Comparison of ENCODE assay signal across 8 cellular contexts in genomic region chr2:233566141-233566956, GRCh38. TPM values are rescaled to one million over a fixed set of nuclear protein-coding genes. Genes with fewer than 3 reads are reported as not detected.
DNase-seq lines count a peak whose midpoint lies in the region; ATAC-seq, FAIRE-seq and TF ChIP-seq lines count a peak whose summit lies in the region.

Gene USP40 (minus strand): TSS chr2:233566782. CDS start chr2:233565554, 1,228 bp downstream.

- H3K9me3 Mint-ChIP-seq in T-cell, result no peaks in the 10 kb centered on the region

- 0 out of 2 replicates have a peak, but pooled peaks cover 7% of the 10 kb centered on the region for H3K79me2 ChIP-seq in HCT116 (ENCODE audit: insufficient read depth, low read length)

- ATAC-seq in HCT116, result peak; percentile 97
- peak; percentile 87 to 89 (median 88) for ATAC-seq in T-cell (replicated peaks in 1 of 4)
- ATAC-seq in pancreas, result peak; percentile 98 to 100 (median 99)

- H3K4me2 ChIP-seq in HCT116 (ENCODE audit: low read length), result peak within 1 kb of the TSS; percentile 76

- TF ChIP-seq CTCF in HCT116 (IDR thresholded peaks at IDR 0.05 in 2 of 3, conservative IDR thresholded peaks at IDR 0.05 in 1 of 3; ENCODE audit: borderline replicate concordance in 1 of 3, insufficient read depth in 1 of 3, low read depth in 2 of 3, low read length in 2 of 3) (no peak), pancreas (IDR thresholded peaks at IDR 0.05) (no peak), thyroid gland (IDR thresholded peaks at IDR 0.05) (peak in 1 of 6 experiments; percentile 9)

- H3K4me1 ChIP-seq in HCT116 (ENCODE audit: control insufficient read depth in 1 of 2, insufficient read depth in 2 of 2, low read length in 2 of 2) (peaks cover 3 to 7% of the 10 kb centered on the region in 2 experiments; a peak in 2 of 4 replicates), pancreas (peaks cover 0 to 7% (median 6%) of the 10 kb centered on the region in 3 donors), thyroid gland (peaks cover 5 to 15% of the 10 kb centered on the region in 2 donors)

- peak within 1 kb of the TSS; percentile 35 for H2AFZ ChIP-seq in HCT116 (ENCODE audit: low read depth, low read length, poor library complexity, severe bottlenecking)

- intact Hi-C loops in HCT116 (cut with micrococcal nuclease) (no loop called here), cardiac septum (cut with DNase I) (loop anchor here (5.0 to 10.0 kb wide), 2 partner anchors 82 to 931 kb away; partner anchors contain the start of gene ARL4C), pancreas (cut with DNase I) (no loop called here), thyroid gland (cut with DNase I) (no loop called here)

- H4K20me1 ChIP-seq in HCT116 (ENCODE audit: insufficient read depth), result no peaks in the 10 kb centered on the region

- RAD21 ChIA-PET in HCT116 (lab: Charles Lee; ENCODE audit: low non-redundant PET in 1 of 2, low total read pairs in 2 of 2, uncharacterized antibody in 2 of 2, unreplicated experiment in 2 of 2), result no interaction called here

- peak; percentile 81 for TF ChIP-seq POLR2A in HCT116 (IDR thresholded peaks at IDR 0.05; ENCODE audit: borderline replicate concordance, extremely low read depth, insufficient read depth, insufficient read length)
- peak; percentile 48 to 86 for TF ChIP-seq POLR2A in thyroid gland (IDR thresholded peaks at IDR 0.05)

- no peak for FAIRE-seq in pancreas (lab: Jason Lieb, UNC)

- BruUV-seq in HCT116 (replicated peaks; lab: Mats Ljungman, UMichigan), result no TSS peak

- TF ChIP-seq RAD21 in HCT116 (IDR thresholded peaks at IDR 0.05; ENCODE audit: low read depth), result no peak

- H3K36me3 Mint-ChIP-seq in T-cell, result peaks cover 13% of the 10 kb centered on the region

- peak within 1 kb of the TSS; percentile 97 for H3K9ac ChIP-seq in HCT116 (ENCODE audit: low read length)

- H3K27ac Mint-ChIP-seq in T-cell, result peak within 1 kb of the TSS; percentile 97 to 98

- peak within 1 kb of the TSS; percentile 95 to 97 (median 96) for H3K4me3 Mint-ChIP-seq in T-cell

- H3K27me3 ChIP-seq in HCT116 (ENCODE audit: insufficient read depth, low read length) (no peaks in the 10 kb centered on the region), pancreas (no peaks in the 10 kb centered on the region), thyroid gland (no peaks in the 10 kb centered on the region)

- H3K27ac ChIP-seq in HCT116 (ENCODE audit: low read depth, low read length) (peak within 1 kb of the TSS; percentile 88), adipose tissue (ENCODE audit: low read depth, low read length) (peak within 1 kb of the TSS; percentile 74), pancreas (peak within 1 kb of the TSS; percentile 69 to 97 (median 88)), thyroid gland (peak within 1 kb of the TSS; percentile 96 to 99 (median 97))

- CTCF ChIA-PET in HCT116 (lab: Charles Lee) (no interaction called here), T-cell (lab: Charles Lee) (interaction anchor here (0.5 to 1.4 kb wide), 5 partner anchors 9 to 725 kb away, joined by 3 to 6 read pairs (median 4); no protein-coding TSS in a partner anchor)

- POLR2A ChIA-PET in HCT116 (lab: Charles Lee) (interaction anchor here (1.1 to 1.7 kb wide), 2 partner anchors 9 to 12 kb away, joined by 3 to 10 read pairs; no protein-coding TSS in a partner anchor), T-cell (lab: Charles Lee) (interaction anchor here (0.6 kb wide), 3 partner anchors 729 to 1781 kb away, joined by 3 to 4 read pairs (median 3); no protein-coding TSS in a partner anchor)

- H3K27me3 Mint-ChIP-seq in T-cell, result peaks cover 0 to 2% of the 10 kb centered on the region in 2 donors

- no peaks in the 10 kb centered on the region for H3K9me2 ChIP-seq in HCT116 (ENCODE audit: insufficient read depth)

- DNase-seq in Daoy (ENCODE audit: low read depth), result peak; percentile 90
- peak; percentile 85 for DNase-seq in HCT116 (ENCODE audit: low read depth, low spot score)
- DNase-seq in NCI-H1048 (lab: John Stamatoyannopoulos, UW), result peak; percentile 84
- DNase-seq in T-cell, result peak in 33 of 34 experiments; percentile 27 to 62 (median 45)
- peak; percentile 89 for DNase-seq in cardiac septum (ENCODE audit: low spot score)
- DNase-seq in pancreas, result peak; percentile 84 to 93 (median 86)
- peak; percentile 91 to 94 for DNase-seq in thyroid gland

- H3K4me1 Mint-ChIP-seq in T-cell, result peaks cover 10 to 17% (median 15%) of the 10 kb centered on the region in 3 donors

- WGBS in adipose tissue, 3 donors, result 0 to 1% (median 1%) methylated on average over 51 of the region's 51 CpGs
- 0 to 1% methylated on average over 49 to 51 of the region's 51 CpGs for WGBS in pancreas, 2 donors
- 0 to 1% methylated on average over 31 to 47 of the region's 51 CpGs for WGBS in thyroid gland, 2 donors

- H3K9me3 ChIP-seq in HCT116 (ENCODE audit: control insufficient read depth in 1 of 2, insufficient read depth in 1 of 2, low read depth in 1 of 2, low read length in 2 of 2) (no peaks in the 10 kb centered on the region), pancreas (no peaks in the 10 kb centered on the region), thyroid gland (no peaks in the 10 kb centered on the region)

- H3K36me3 ChIP-seq in HCT116 (ENCODE audit: control insufficient read depth in 1 of 2, insufficient read depth in 2 of 2, low read length in 2 of 2) (no peaks in the 10 kb centered on the region), pancreas (no peaks in the 10 kb centered on the region), thyroid gland (no peaks in the 10 kb centered on the region)

- H3K4me3 ChIP-seq in HCT116 (replicated peaks in 1 of 2; ENCODE audit: low read depth in 1 of 2, low read length in 2 of 2), result peak within 1 kb of the TSS; percentile 97 to 99
- peak within 1 kb of the TSS; percentile 43 to 93 (median 84) for H3K4me3 ChIP-seq in pancreas
- H3K4me3 ChIP-seq in thyroid gland (replicated peaks in 1 of 3), result peak within 1 kb of the TSS; percentile 18 to 100 (median 95)

TF ChIP-seq in HCT116, 20 proteins besides CTCF, POLR2A, EP300 and RAD21 (continues in another document):
- TF ChIP-seq SIN3A (IDR thresholded peaks at IDR 0.05; ENCODE audit: low read depth) (peak; percentile 80; the same call in 1 of the 2 replicates), CEBPB (IDR thresholded peaks at IDR 0.05; ENCODE audit: low read depth) (no peak), JUND (IDR thresholded peaks at IDR 0.05) (no peak), FOSL1 (IDR thresholded peaks at IDR 0.05; ENCODE audit: low read depth) (no peak), YY1 (IDR thresholded peaks at IDR 0.05; ENCODE audit: extremely low read depth, insufficient replicate concordance, low read depth, low read length) (peak; percentile 98), TCF7L2 (IDR thresholded peaks at IDR 0.05; ENCODE audit: borderline replicate concordance, extremely low read depth, insufficient read depth, insufficient read length) (no peak), ELF1 (IDR thresholded peaks at IDR 0.05; ENCODE audit: borderline replicate concordance, low read depth) (no peak), SRF (IDR thresholded peaks at IDR 0.05; ENCODE audit: low read depth) (no peak), ZFX (IDR thresholded peaks at IDR 0.05) (peak; percentile 97), EZH2 (IDR thresholded peaks at IDR 0.05) (no peak), CBX3 (IDR thresholded peaks at IDR 0.05; ENCODE audit: low read depth) (0 out of 2 replicates have a peak, but pooled peaks have one; percentile 63), REST (IDR thresholded peaks at IDR 0.05; ENCODE audit: low read depth) (no peak), ZNF274 (IDR thresholded peaks at IDR 0.05; ENCODE audit: low read depth, low read length) (no peak), SP1 (IDR thresholded peaks at IDR 0.05; ENCODE audit: low read depth) (peak; percentile 48; the same call in 1 of the 2 replicates)

RNA-seq across cellular contexts. Expression of gene USP40, which starts in this region (rescaled TPM):
- total RNA-seq in Daoy (2014; rRNA removed; shearing (Covaris generic)), result 21.2 and 22.1 TPM in 2 replicates
- total RNA-seq in HCT116 (2021; ENCODE audit: unreplicated experiment) (34.9 TPM), T-cell (10 to 100 TPM; 17.3 to 24.5 (median 20.4) TPM), cardiac septum (23.8 TPM), pancreas (10 to 100 TPM; 17.2 to 33.3 (median 22.1) TPM), thyroid gland (10 to 100 TPM; 70.7 to 99.0 (median 85.7) TPM)
- polyA plus RNA-seq in HCT116 (2012), result 19.1 and 21.2 TPM in 2 replicates
- polyA plus RNA-seq in adipose tissue (10 to 100 TPM; 11.5 to 26.4 (median 16.2) TPM), pancreas (10 to 100 TPM; 34.5 to 34.7 TPM)

Comparison
In these comparisons a context has a peak if more than half of its experiments do, and no peak if none do; other contexts are left out.
1. Peak in every context shown above with its lines: DNase-seq, ATAC-seq, H3K4me3 ChIP-seq and H3K27ac ChIP-seq.